11 cellular contexts compared by ENCODE assay signal in genomic region chr6:85405853-85406198, GRCh38. TPM values are rescaled to one million over a fixed set of nuclear protein-coding genes. Genes with fewer than 3 reads are reported as not detected.
DNase-seq lines count a peak whose midpoint lies in the region; ATAC-seq, FAIRE-seq and TF ChIP-seq lines count a peak whose summit lies in the region.
"Had no signal": no experiment of that assay in that cellular context is flagged by ENCODE, and none has a peak within 500 bp of the region (broad histone marks: within the 10 kb centered on the region; RNA-seq: fewer than 3 reads in every experiment).

No MANE protein-coding gene starts in this region.

- no peak overlapping the region for H3K4me3 ChIP-seq in colonic mucosa
- H3K4me3 ChIP-seq: left ventricle myocardium inferior had no signal

- peak overlapping the region; percentile 90 for H3K27ac Mint-ChIP-seq in progenitor cell of endocrine pancreas

- H3K27me3 ChIP-seq in colonic mucosa: no peaks in the 10 kb centered on the region

- H3K4me1 ChIP-seq in colonic mucosa: peaks cover 10% of the 10 kb centered on the region

- peaks cover 62% of the 10 kb centered on the region for H3K4me1 Mint-ChIP-seq in progenitor cell of endocrine pancreas (ENCODE audit: low read depth)

- no peaks in the 10 kb centered on the region for H3K9me3 Mint-ChIP-seq in progenitor cell of endocrine pancreas (ENCODE audit: low read depth)

- TF ChIP-seq CTCF in colonic mucosa (IDR thresholded peaks at IDR 0.05) (no peak), progenitor cell of endocrine pancreas (IDR thresholded peaks at IDR 0.05; ENCODE audit: unreplicated experiment) (no peak), D721Med (IDR thresholded peaks at IDR 0.05; ENCODE audit: insufficient read depth, missing control alignments) (no peak)

- ATAC-seq in GM18511 (IDR thresholded peaks at IDR 0.05; ENCODE audit: unreplicated experiment) (peak; percentile 11), HG03342 (IDR thresholded peaks at IDR 0.05; ENCODE audit: unreplicated experiment) (peak; percentile 14), GM21529 (IDR thresholded peaks at IDR 0.05; ENCODE audit: unreplicated experiment) (no peak)

- no peaks in the 10 kb centered on the region for H3K36me3 ChIP-seq in colonic mucosa
- H3K36me3 ChIP-seq: left ventricle myocardium inferior had no signal

- no peaks in the 10 kb centered on the region for H3K27me3 Mint-ChIP-seq in progenitor cell of endocrine pancreas

- DNase-seq in colonic mucosa (no peak), progenitor cell of endocrine pancreas (ENCODE audit: low spot score, unreplicated experiment) (no peak), D721Med (ENCODE audit: insufficient read length, low spot score) (no peak), DMS153 (lab: John Stamatoyannopoulos, UW) (no peak)
- DNase-seq: cortex of kidney, left ventricle myocardium inferior, NCI-H2171 treated with DMSO at 0.1 percent for 48 hours had no signal

- intact Hi-C loops in colonic mucosa (cut with DNase I): no loop called here

- FAIRE-seq in D721Med (lab: Jason Lieb, UNC): no peak
- FAIRE-seq: urothelium cell line had no signal

- H3K9me3 ChIP-seq in colonic mucosa: no peaks in the 10 kb centered on the region
- H3K9me3 ChIP-seq: left ventricle myocardium inferior had no signal

- H3K4me3 Mint-ChIP-seq in progenitor cell of endocrine pancreas (ENCODE audit: low read depth): peak overlapping the region; percentile 4

- no peak overlapping the region for H3K9ac ChIP-seq in colonic mucosa (ENCODE audit: low read depth in 2 of 2, low read length in 2 of 2)

- H3K36me3 Mint-ChIP-seq in progenitor cell of endocrine pancreas (ENCODE audit: insufficient read depth): no peaks in the 10 kb centered on the region

- H3K27ac ChIP-seq in colonic mucosa: peak overlapping the region; percentile 78
- H3K27ac ChIP-seq: left ventricle myocardium inferior had no signal

RNA-seq across cellular contexts. Expression of gene NT5E, which starts 44.1 kb away (rescaled TPM):
- total RNA-seq in colonic mucosa (10 to 100 TPM; 18.6 to 28.0 TPM), progenitor cell of endocrine pancreas (31.9 and 38.2 TPM in 2 replicates)
